In the genomic region with DNA sequence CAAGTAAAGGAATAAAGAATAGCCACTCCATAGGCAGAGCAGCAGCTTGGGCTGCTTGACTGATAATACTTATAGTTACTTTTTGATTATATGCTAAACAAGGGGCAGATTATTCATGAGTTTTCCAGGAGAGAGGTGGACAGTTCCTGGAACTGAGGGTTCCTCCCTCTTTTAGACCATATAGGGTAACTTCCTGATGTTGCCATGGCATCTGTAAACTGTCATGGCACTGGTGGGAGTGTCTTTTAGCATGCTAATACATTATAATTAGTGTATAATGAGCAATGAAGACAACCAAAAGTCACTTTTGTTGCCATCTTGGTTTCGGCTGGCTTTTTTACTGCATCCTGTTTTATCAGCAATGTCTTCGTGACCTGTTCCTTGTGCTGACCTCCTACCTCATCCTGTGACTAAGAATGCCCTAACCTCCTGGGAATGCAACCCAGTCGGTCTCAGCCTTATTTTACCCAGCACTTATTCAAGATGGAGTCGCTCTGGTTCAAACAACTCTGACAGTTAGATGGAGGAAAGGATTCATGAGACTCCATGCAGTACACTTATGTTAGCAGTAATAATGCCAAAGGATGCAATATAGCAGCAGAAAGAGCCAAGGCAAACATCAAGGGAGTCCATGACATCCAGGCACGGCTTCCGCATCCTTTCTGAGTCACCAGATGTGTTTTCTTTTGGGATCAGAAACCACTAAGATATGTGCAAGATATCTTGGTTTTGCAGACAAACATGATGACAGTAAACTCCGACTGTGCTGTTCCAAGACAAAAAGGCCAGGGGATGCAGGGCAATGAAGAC, we compare ENCODE assay signal across 1 cellular context.
TF ChIP-seq lines count a peak whose summit lies in the region.

No MANE protein-coding gene starts in this region.

TF ChIP-seq in HCT116, 20 proteins besides CTCF, POLR2A, EP300 and RAD21 (continued from another document):
- TF ChIP-seq, protein P1, sequence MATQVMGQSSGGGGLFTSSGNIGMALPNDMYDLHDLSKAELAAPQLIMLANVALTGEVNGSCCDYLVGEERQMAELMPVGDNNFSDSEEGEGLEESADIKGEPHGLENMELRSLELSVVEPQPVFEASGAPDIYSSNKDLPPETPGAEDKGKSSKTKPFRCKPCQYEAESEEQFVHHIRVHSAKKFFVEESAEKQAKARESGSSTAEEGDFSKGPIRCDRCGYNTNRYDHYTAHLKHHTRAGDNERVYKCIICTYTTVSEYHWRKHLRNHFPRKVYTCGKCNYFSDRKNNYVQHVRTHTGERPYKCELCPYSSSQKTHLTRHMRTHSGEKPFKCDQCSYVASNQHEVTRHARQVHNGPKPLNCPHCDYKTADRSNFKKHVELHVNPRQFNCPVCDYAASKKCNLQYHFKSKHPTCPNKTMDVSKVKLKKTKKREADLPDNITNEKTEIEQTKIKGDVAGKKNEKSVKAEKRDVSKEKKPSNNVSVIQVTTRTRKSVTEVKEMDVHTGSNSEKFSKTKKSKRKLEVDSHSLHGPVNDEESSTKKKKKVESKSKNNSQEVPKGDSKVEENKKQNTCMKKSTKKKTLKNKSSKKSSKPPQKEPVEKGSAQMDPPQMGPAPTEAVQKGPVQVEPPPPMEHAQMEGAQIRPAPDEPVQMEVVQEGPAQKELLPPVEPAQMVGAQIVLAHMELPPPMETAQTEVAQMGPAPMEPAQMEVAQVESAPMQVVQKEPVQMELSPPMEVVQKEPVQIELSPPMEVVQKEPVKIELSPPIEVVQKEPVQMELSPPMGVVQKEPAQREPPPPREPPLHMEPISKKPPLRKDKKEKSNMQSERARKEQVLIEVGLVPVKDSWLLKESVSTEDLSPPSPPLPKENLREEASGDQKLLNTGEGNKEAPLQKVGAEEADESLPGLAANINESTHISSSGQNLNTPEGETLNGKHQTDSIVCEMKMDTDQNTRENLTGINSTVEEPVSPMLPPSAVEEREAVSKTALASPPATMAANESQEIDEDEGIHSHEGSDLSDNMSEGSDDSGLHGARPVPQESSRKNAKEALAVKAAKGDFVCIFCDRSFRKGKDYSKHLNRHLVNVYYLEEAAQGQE (IDR thresholded peaks at IDR 0.05; ENCODE audit: low read depth): no peak
- TF ChIP-seq ZNF274 (IDR thresholded peaks at IDR 0.05; ENCODE audit: low read depth, low read length) (no peak), EZH2phosphoT487 (IDR thresholded peaks at IDR 0.05; ENCODE audit: borderline replicate concordance) (no peak)
- TF ChIP-seq, protein P2, sequence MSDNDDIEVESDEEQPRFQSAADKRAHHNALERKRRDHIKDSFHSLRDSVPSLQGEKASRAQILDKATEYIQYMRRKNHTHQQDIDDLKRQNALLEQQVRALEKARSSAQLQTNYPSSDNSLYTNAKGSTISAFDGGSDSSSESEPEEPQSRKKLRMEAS (IDR thresholded peaks at IDR 0.05): no peak
